Comparison of ENCODE assay signal across 22 cellular contexts in genomic region chr1:156417700-156418015, GRCh38. TPM values are rescaled to one million over a fixed set of nuclear protein-coding genes. Genes with fewer than 3 reads are reported as not detected.
DNase-seq lines count a peak whose midpoint lies in the region; ATAC-seq lines count a peak whose summit lies in the region.
"Had no signal": no experiment of that assay in that cellular context is flagged by ENCODE, and none has a peak within 500 bp of the region (broad histone marks: within the 10 kb centered on the region; RNA-seq: fewer than 3 reads in every experiment).

No MANE protein-coding gene starts in this region.

- H3K36me3 Mint-ChIP-seq in activated T-cell treated with anti-CD3 and anti-CD28 coated beads, Interleukin-2, amount 50 U/mL, for 24 hours (ENCODE audit: low read depth): no peaks in the 10 kb centered on the region

- H3K27me3 ChIP-seq in layer of hippocampus (ENCODE audit: control insufficient read depth, insufficient read depth, low read length) (peaks cover 2% of the 10 kb centered on the region), Karpas-422 (ENCODE audit: low read length) (no peaks in the 10 kb centered on the region; the same call in 1 of the 2 replicates)

- no peak overlapping the region for H3K4me2 ChIP-seq in Karpas-422 (ENCODE audit: low read depth, low read length, poor library complexity, severe bottlenecking)
- H3K4me2 ChIP-seq: BLaER1 treated with 17β-estradiol and CSF1 and Interleukin-3, amounts not matched to agents 10 nM and 100 nM had no signal

- no peaks in the 10 kb centered on the region for H3K9me3 ChIP-seq in Karpas-422 (ENCODE audit: low read length)
- H3K9me3 ChIP-seq: HAP-1 had no signal

- no peak overlapping the region for H3K9ac ChIP-seq in Karpas-422 (ENCODE audit: low read length)
- H3K9ac ChIP-seq: BLaER1 treated with 17β-estradiol and CSF1 and Interleukin-3, amounts not matched to agents 10 nM and 100 nM had no signal

- peaks cover 77% of the 10 kb centered on the region for H3K27me3 Mint-ChIP-seq in activated T-cell treated with anti-CD3 and anti-CD28 coated beads, Interleukin-2, amount 50 U/mL, for 24 hours

- H3K27ac ChIP-seq in layer of hippocampus (ENCODE audit: low read depth, low read length) (peak overlapping the region; percentile 65), Karpas-422 (ENCODE audit: low read length) (no peak overlapping the region)
- H3K27ac ChIP-seq: BLaER1 treated with 17β-estradiol and CSF1 and Interleukin-3, amounts not matched to agents 10 nM and 100 nM; SK-N-MC had no signal

- no peak overlapping the region for H3K4me3 Mint-ChIP-seq in activated T-cell treated with anti-CD3 and anti-CD28 coated beads, Interleukin-2, amount 50 U/mL, for 24 hours
- H3K4me3 Mint-ChIP-seq: CD8-positive, alpha-beta T cell had no signal

- peaks cover 23% of the 10 kb centered on the region for H3K4me1 ChIP-seq in Karpas-422 (ENCODE audit: low read length)

- H3K79me2 ChIP-seq in Karpas-422 (ENCODE audit: low read length): no peaks in the 10 kb centered on the region

- H3K4me3 ChIP-seq in Karpas-422 (ENCODE audit: low read length): no peak overlapping the region
- H3K4me3 ChIP-seq: BLaER1 treated with 17β-estradiol and CSF1 and Interleukin-3, amounts not matched to agents 10 nM and 100 nM; HAP-1; SK-N-MC had no signal

- no peaks in the 10 kb centered on the region for H3K9me2 ChIP-seq in Karpas-422 (replicated peaks; ENCODE audit: insufficient read depth, low read length)

- DNase-seq in DMS 273 treated with DMSO at 0.1 percent for 48 hours (lab: John Stamatoyannopoulos, UW) (peak; percentile 43), NCI-H1694 treated with DMSO at 0.1 percent for 48 hours (lab: John Stamatoyannopoulos, UW) (peak; percentile 87), cerebellum (ENCODE audit: low spot score) (peak; percentile 63), Karpas-422 (no peak)
- no peak for DNase-seq in activated T-cell treated with anti-CD3 and anti-CD28 coated beads, Interleukin-2, amount 50 U/mL, for 24 hours
- DNase-seq: CD8-positive, alpha-beta T cell; DMS79 treated with DMSO at 0.1 percent for 48 hours; NCI-H1105; NCI-H1930; NCI-H446 treated with DMSO at 0.1 percent for 48 hours; NCI-H69; NK-92 treated with Interleukin-12 subunit alpha and Interleukin-12 subunit beta, amount 100 ng/mL, for 24 hours; SHP77 had no signal

- no peaks in the 10 kb centered on the region for H4K20me1 ChIP-seq in Karpas-422 (ENCODE audit: insufficient read depth, low read depth, low read length)

- no peak overlapping the region for H3K27ac Mint-ChIP-seq in activated T-cell treated with anti-CD3 and anti-CD28 coated beads, Interleukin-2, amount 50 U/mL, for 24 hours
- H3K27ac Mint-ChIP-seq: CD8-positive, alpha-beta T cell had no signal

- no peaks in the 10 kb centered on the region for H3K36me3 ChIP-seq in Karpas-422 (ENCODE audit: insufficient read depth, low read length)
- H3K36me3 ChIP-seq: BLaER1 treated with 17β-estradiol and CSF1 and Interleukin-3, amounts not matched to agents 10 nM and 100 nM; HAP-1 had no signal

- ATAC-seq in HG03432 (IDR thresholded peaks at IDR 0.05; ENCODE audit: unreplicated experiment) (no peak), HG02798 (IDR thresholded peaks at IDR 0.05; ENCODE audit: poor library complexity, unreplicated experiment) (no peak)
- ATAC-seq: CD8-positive, alpha-beta T cell had no signal

- no peaks in the 10 kb centered on the region for H3K9me3 Mint-ChIP-seq in activated T-cell treated with anti-CD3 and anti-CD28 coated beads, Interleukin-2, amount 50 U/mL, for 24 hours
- H3K9me3 Mint-ChIP-seq: CD8-positive, alpha-beta T cell had no signal

- peaks cover 26% of the 10 kb centered on the region for H3K4me1 Mint-ChIP-seq in activated T-cell treated with anti-CD3 and anti-CD28 coated beads, Interleukin-2, amount 50 U/mL, for 24 hours (ENCODE audit: low read depth)

- H2AFZ ChIP-seq in Karpas-422 (ENCODE audit: low read length): no peak overlapping the region

RNA-seq across cellular contexts. Expression of gene RHBG, which starts 48.6 kb away (rescaled TPM):
- total RNA-seq in cerebellum: 0.73 TPM
- not detected in 2 replicates for total RNA-seq in Karpas-422 (2014; rRNA removed; shearing (Covaris generic); ENCODE audit: low replicate concordance)
- total RNA-seq: A673; CD8-positive, alpha-beta T cell; OCI-LY7; RPMI7951 had no signal

Comparison
In these comparisons a context has a peak if more than half of its experiments do, and no peak if none do; other contexts are left out.
1. DNase-seq: peak in DMS 273 treated with DMSO at 0.1 percent for 48 hours (single experiment), NCI-H1694 treated with DMSO at 0.1 percent for 48 hours (single experiment) and cerebellum (single experiment); none in Karpas-422 (single experiment) and activated T-cell treated with anti-CD3 and anti-CD28 coated beads, Interleukin-2, amount 50 U/mL, for 24 hours (single experiment).